In genomic region chr1:180053594-180054567, GRCh38 we compare ENCODE assay signal across 1 cellular context.
TF ChIP-seq lines count a peak whose summit lies in the region.

No MANE protein-coding gene starts in this region.

TF ChIP-seq in K562, 482 proteins besides CTCF, POLR2A, EP300 and RAD21 (continued from another document and continues in another):
- TF ChIP-seq ZHX1 (conservative IDR thresholded peaks at IDR 0.05; ENCODE audit: low read length) (no peak), L3MBTL2 (IDR thresholded peaks at IDR 0.05) (peak; percentile 41; the same call in 1 of the 2 replicates), CXXC5 (CRISPR knock-in tag; IDR thresholded peaks at IDR 0.05) (peak; percentile 60), SIRT6 (IDR thresholded peaks at IDR 0.05; ENCODE audit: low read depth, low read length) (no peak), DPF2 (IDR thresholded peaks at IDR 0.05) (peak; percentile 55; the same call in 1 of the 2 replicates), MECOM (CRISPR knock-in tag; IDR thresholded peaks at IDR 0.05) (peak; percentile 69), FUS (optimal IDR thresholded peaks at IDR 0.05; ENCODE audit: low read depth, low read length) (no peak), ZSCAN32 (CRISPR knock-in tag; IDR thresholded peaks at IDR 0.05) (peak; percentile 91), FOXJ2 (tag; IDR thresholded peaks at IDR 0.05) (peak; percentile 91), ETV1 (tag; conservative IDR thresholded peaks at IDR 0.05; ENCODE audit: low read depth) (0 out of 2 replicates have a peak, but pooled peaks have one; percentile 17), POLR2H (tag; IDR thresholded peaks at IDR 0.05; ENCODE audit: low read depth) (peak; percentile 85), LEF1 (IDR thresholded peaks at IDR 0.05) (peak; percentile 48; the same call in 1 of the 2 replicates), E2F5 (CRISPR knock-in tag; IDR thresholded peaks at IDR 0.05) (no peak), ZBTB33 (CRISPR knock-in tag; IDR thresholded peaks at IDR 0.05) (no peak), ZNF398 (CRISPR knock-in tag; IDR thresholded peaks at IDR 0.05) (no peak), CEBPB (tag; IDR thresholded peaks at IDR 0.05) (peak; percentile 98), NR2C2 (CRISPR knock-in tag; IDR thresholded peaks at IDR 0.05) (no peak), NR2C2 (tag; IDR thresholded peaks at IDR 0.05) (peak; percentile 14; the same call in 1 of the 2 replicates), ARNT (IDR thresholded peaks at IDR 0.05) (no peak), MAFG (tag; conservative IDR thresholded peaks at IDR 0.05) (no peak), ZNF318 (IDR thresholded peaks at IDR 0.05; ENCODE audit: borderline replicate concordance in 1 of 2, low read depth in 1 of 2) (peak in 1 of 2 experiments; percentile 73; a peak in 2 of 4 replicates), PURB (CRISPR knock-in tag; IDR thresholded peaks at IDR 0.05; ENCODE audit: low read depth) (no peak), FOXK1 (CRISPR knock-in tag; IDR thresholded peaks at IDR 0.05; ENCODE audit: borderline replicate concordance) (no peak), ZNF444 (CRISPR knock-in tag; IDR thresholded peaks at IDR 0.05) (no peak), TRIM24 (IDR thresholded peaks at IDR 0.05) (peak; percentile 55 to 86; a peak in 2 of 4 replicates), SMARCA4 (IDR thresholded peaks at IDR 0.05) (peak; percentile 75; the same call in 1 of the 2 replicates), HDAC3 (IDR thresholded peaks at IDR 0.05; ENCODE audit: borderline replicate concordance, partially characterized antibody) (peak; percentile 54), WHSC1 (IDR thresholded peaks at IDR 0.05; ENCODE audit: low read length) (no peak), ELF2 (CRISPR knock-in tag; IDR thresholded peaks at IDR 0.05) (0 out of 2 replicates have a peak, but pooled peaks have one; percentile 29), ZNF589 (CRISPR knock-in tag; IDR thresholded peaks at IDR 0.05; ENCODE audit: low read depth) (0 out of 2 replicates have a peak, but pooled peaks have one; percentile 76), NR2C1 (IDR thresholded peaks at IDR 0.05) (no peak), NR2C1 (tag; IDR thresholded peaks at IDR 0.05) (no peak), ARID1B (IDR thresholded peaks at IDR 0.05) (peak; percentile 66; the same call in 1 of the 2 replicates), MEIS2 (IDR thresholded peaks at IDR 0.05; ENCODE audit: partially characterized antibody) (peak; percentile 48), TRIM28 (IDR thresholded peaks at IDR 0.05) (no peak), MBD1 (CRISPR knock-in tag; IDR thresholded peaks at IDR 0.05) (peak; percentile 60; the same call in 1 of the 2 replicates), TFE3 (CRISPR knock-in tag; IDR thresholded peaks at IDR 0.05) (no peak), SMAD4 (CRISPR knock-in tag; conservative IDR thresholded peaks at IDR 0.05) (peak; percentile 39; the same call in 1 of the 2 replicates), PYGO2 (tag; IDR thresholded peaks at IDR 0.05) (no peak)
